1 cellular context compared by ENCODE assay signal in the genomic region with DNA sequence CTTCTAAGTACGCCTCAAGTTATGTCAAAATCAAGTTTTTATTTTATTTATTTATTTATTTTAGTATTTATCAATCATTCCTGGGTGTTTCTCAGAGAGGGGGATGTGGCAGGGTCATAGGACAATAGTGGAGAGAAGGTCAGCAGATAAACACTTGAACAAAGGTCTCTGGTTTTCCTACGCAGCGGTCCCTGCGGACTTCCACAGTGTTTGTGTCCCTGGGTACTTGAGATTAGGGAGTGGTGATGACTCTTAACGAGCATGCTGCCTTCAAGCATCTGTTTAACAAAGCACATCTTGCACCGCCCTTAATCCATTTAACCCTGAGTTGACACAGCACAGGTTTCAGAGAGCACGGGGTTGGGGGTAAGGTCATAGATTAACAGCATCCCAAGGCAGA.
A peak's percentile ranks its signal among the peaks of the same experiment; 100 is the strongest.
TF ChIP-seq lines count a peak whose summit lies in the region.

No MANE protein-coding gene starts in this region.

TF ChIP-seq in K562, 482 proteins besides CTCF, POLR2A, EP300 and RAD21:
- TF ChIP-seq CXXC5 (CRISPR knock-in tag; IDR thresholded peaks at IDR 0.05) (0 out of 2 replicates have a peak, but pooled peaks have one; percentile 20), NFIC (IDR thresholded peaks at IDR 0.05) (peak; percentile 19; the same call in 1 of the 2 replicates), CBFA2T2 (conservative IDR thresholded peaks at IDR 0.05) (peak; percentile 75), SOX6 (IDR thresholded peaks at IDR 0.05) (peak; percentile 76), NCOR1 (IDR thresholded peaks at IDR 0.05) (peak; percentile 57; the same call in 1 of the 2 replicates), TCF3 (CRISPR knock-in tag; IDR thresholded peaks at IDR 0.05) (peak; percentile 57), MTA2 (IDR thresholded peaks at IDR 0.05; ENCODE audit: low read depth) (0 out of 2 replicates have a peak, but pooled peaks have one; percentile 8), KDM1A (IDR thresholded peaks at IDR 0.05) (peak; percentile 74 to 84), MNT (conservative IDR thresholded peaks at IDR 0.05) (0 out of 4 replicates have a peak, but pooled peaks of 1 of the 2 experiments have one; percentile 31), HDAC1 (IDR thresholded peaks at IDR 0.05) (peak in 1 of 2 experiments; percentile 61; a peak in 1 of 4 replicates), ARID1B (IDR thresholded peaks at IDR 0.05) (0 out of 2 replicates have a peak, but pooled peaks have one; percentile 31), TAL1 (IDR thresholded peaks at IDR 0.05) (peak; percentile 45; the same call in 1 of the 2 replicates), NR2C1 (IDR thresholded peaks at IDR 0.05) (0 out of 2 replicates have a peak, but pooled peaks have one; percentile 42), NR2C1 (tag; IDR thresholded peaks at IDR 0.05) (peak; percentile 54; the same call in 1 of the 2 replicates), HMBOX1 (IDR thresholded peaks at IDR 0.05) (peak; percentile 37; the same call in 1 of the 2 replicates), CBFA2T3 (IDR thresholded peaks at IDR 0.05) (peak; percentile 84)
- TF ChIP-seq, protein P1, sequence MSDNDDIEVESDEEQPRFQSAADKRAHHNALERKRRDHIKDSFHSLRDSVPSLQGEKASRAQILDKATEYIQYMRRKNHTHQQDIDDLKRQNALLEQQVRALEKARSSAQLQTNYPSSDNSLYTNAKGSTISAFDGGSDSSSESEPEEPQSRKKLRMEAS (CRISPR knock-in tag; IDR thresholded peaks at IDR 0.05): peak; percentile 48; the same call in 1 of the 2 replicates
